8 cellular contexts compared by ENCODE assay signal in genomic region chr2:170715932-170716777, GRCh38. TPM values are rescaled to one million over a fixed set of nuclear protein-coding genes. Genes with fewer than 3 reads are reported as not detected.
A peak's percentile ranks its signal among the peaks of the same experiment; 100 is the strongest.
DNase-seq lines count a peak whose midpoint lies in the region; ATAC-seq and TF ChIP-seq lines count a peak whose summit lies in the region.
"Had no signal": no experiment of that assay in that cellular context is flagged by ENCODE, and none has a peak within 500 bp of the region (broad histone marks: within the 10 kb centered on the region; RNA-seq: fewer than 3 reads in every experiment).

No MANE protein-coding gene starts in this region.

- no peaks in the 10 kb centered on the region for H3K9me3 Mint-ChIP-seq in activated T-helper 17 cell treated with anti-CD3 and anti-CD28 coated beads, Interleukin-2, amount 50 U/mL, for 72 hours

- peaks cover 60 to 70% (median 65%) of the 10 kb centered on the region in 4 donors for H3K4me1 ChIP-seq in stomach

- WGBS in stomach, 5 donors = 2 to 8% (median 3%) methylated on average over 16 to 95 of the region's 95 CpGs

- peaks cover 18% of the 10 kb centered on the region for H3K4me1 Mint-ChIP-seq in activated T-helper 17 cell treated with anti-CD3 and anti-CD28 coated beads, Interleukin-2, amount 50 U/mL, for 72 hours

- peak; percentile 56 for DNase-seq in NB4 (ENCODE audit: low read depth)
- peak in 1 of 2 donors; percentile 41 for DNase-seq in left colon
- DNase-seq in stomach = peak; percentile 52
- no peak for DNase-seq in NCI-H2171 treated with DMSO at 0.1 percent for 48 hours (lab: John Stamatoyannopoulos, UW)
- no peak for DNase-seq in AG20443 (ENCODE audit: low spot score)
- DNase-seq: RPMI8226 had no signal

- no peak overlapping the region for H3K4me3 ChIP-seq in NB4 (ENCODE audit: low read depth, low read length)
- peak overlapping the region; percentile 52 to 67 (median 56) for H3K4me3 ChIP-seq in stomach

- TF ChIP-seq POLR2A in NB4 (IDR thresholded peaks at IDR 0.05; ENCODE audit: extremely low read depth, insufficient read length) (no peak), stomach (IDR thresholded peaks at IDR 0.05) (no peak)

- no peak overlapping the region for H3K27ac Mint-ChIP-seq in activated T-helper 17 cell treated with anti-CD3 and anti-CD28 coated beads, Interleukin-2, amount 50 U/mL, for 72 hours

- peaks cover 20% of the 10 kb centered on the region for H3K36me3 Mint-ChIP-seq in activated T-helper 17 cell treated with anti-CD3 and anti-CD28 coated beads, Interleukin-2, amount 50 U/mL, for 72 hours (ENCODE audit: low read depth)

- H3K27ac ChIP-seq in stomach = peak overlapping the region; percentile 78 to 93 (median 82)

- H3K4me3 Mint-ChIP-seq in activated T-helper 17 cell treated with anti-CD3 and anti-CD28 coated beads, Interleukin-2, amount 50 U/mL, for 72 hours = peak overlapping the region; percentile 80

- peak; percentile 20 for ATAC-seq in activated T-helper 17 cell treated with anti-CD3 and anti-CD28 coated beads, Interleukin-2, amount 50 U/mL, for 72 hours (replicated peaks)
- peak; percentile 11 for ATAC-seq in left colon
- no peak for ATAC-seq in HG02938 (IDR thresholded peaks at IDR 0.05; ENCODE audit: unreplicated experiment)

- intact Hi-C loops in left colon (cut with DNase I, micrococcal nuclease) = loop anchor here in 1 of 2 donors (10.0 kb wide), 1 partner anchor 311 kb away; no protein-coding TSS in a partner anchor
- intact Hi-C loops in stomach (cut with DNase I; ENCODE audit: low total_unique reads) = loop anchor here (10.0 kb wide), 1 partner anchor 99 kb away; the partner anchor contains the start of gene GAD1

- no peak for TF ChIP-seq EP300 in stomach (IDR thresholded peaks at IDR 0.05)

- peaks cover 6 to 94% (median 67%) of the 10 kb centered on the region in 3 donors for H3K27me3 ChIP-seq in stomach

- peaks cover 56% of the 10 kb centered on the region for H3K27me3 Mint-ChIP-seq in activated T-helper 17 cell treated with anti-CD3 and anti-CD28 coated beads, Interleukin-2, amount 50 U/mL, for 72 hours

- no peaks in the 10 kb centered on the region for H3K36me3 ChIP-seq in stomach

- no peaks in the 10 kb centered on the region for H3K9me3 ChIP-seq in stomach

- TF ChIP-seq CTCF in NB4 (IDR thresholded peaks at IDR 0.05; ENCODE audit: low read depth, low read length) (no peak), stomach (IDR thresholded peaks at IDR 0.05) (no peak)

RNA-seq across cellular contexts. Expression of gene SP5, which starts 1.0 kb away (rescaled TPM):
- under 1 TPM in 1 of 2 donors, not detected in 1; 0.19 TPM for total RNA-seq in activated T-helper 17 cell treated with anti-CD3 and anti-CD28 coated beads, Interleukin-2, amount 50 U/mL, for 72 hours
- total RNA-seq in left colon (1 to 10 TPM; 1.3 to 1.7 TPM), stomach (1 to 10 TPM in 2 of 5 donors, under 1 TPM in 1, not detected in 2; 0.92 to 5.8 (median 1.2) TPM)
- 1 to 10 TPM; 2.6 to 4.1 (median 3.4) TPM for polyA plus RNA-seq in stomach

RNA-seq across cellular contexts. Expression of gene ERICH2, which starts 54.0 kb away (rescaled TPM):
- total RNA-seq in activated T-helper 17 cell treated with anti-CD3 and anti-CD28 coated beads, Interleukin-2, amount 50 U/mL, for 72 hours = not detected
- total RNA-seq in left colon = not detected
- total RNA-seq in stomach = not detected
- 1 to 10 TPM; 1.5 to 6.8 (median 6.1) TPM for polyA plus RNA-seq in stomach

Comparison
In these comparisons a context has a peak if more than half of its experiments do, and no peak if none do; other contexts are left out.
1. DNase-seq: peak in NB4 (single experiment) and stomach (single experiment); none in NCI-H2171 treated with DMSO at 0.1 percent for 48 hours (single experiment) and AG20443 (single experiment).